8 cellular contexts compared by ENCODE assay signal in the genomic region with DNA sequence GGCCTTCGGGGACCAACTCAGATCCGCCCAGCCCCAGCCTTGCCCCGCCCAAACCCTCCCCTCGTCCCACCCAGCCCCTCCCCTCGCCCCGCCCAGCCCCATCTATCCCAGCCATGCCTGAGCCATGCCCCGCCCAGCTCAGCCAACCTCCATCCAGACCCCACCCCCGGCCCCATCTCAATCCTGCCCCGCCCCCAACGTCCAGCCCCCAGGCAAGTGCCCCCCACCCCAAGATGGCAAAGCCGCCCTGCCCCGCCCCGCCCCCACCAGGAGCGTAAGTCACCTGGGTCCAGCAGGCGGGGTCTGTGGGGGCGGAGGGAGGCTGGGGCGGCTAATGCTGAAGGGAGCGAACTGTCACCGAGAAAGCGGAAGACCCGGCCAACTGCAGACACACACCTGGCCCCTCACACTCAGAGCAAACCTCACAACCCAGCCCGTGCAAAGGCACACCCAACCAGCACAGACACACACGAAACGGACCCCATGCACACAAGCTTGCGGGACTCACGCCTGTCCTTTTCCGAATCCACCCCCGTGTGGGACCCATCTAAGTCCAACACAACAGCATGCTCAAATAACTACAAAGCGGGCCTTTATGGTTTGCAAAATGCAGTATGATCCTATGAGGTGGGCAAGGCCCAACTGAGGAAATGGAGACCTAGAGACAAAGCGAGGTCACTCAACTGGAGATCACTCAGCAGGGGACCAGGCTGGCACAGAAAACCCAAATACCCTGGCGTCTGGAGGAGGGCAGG. TPM values are rescaled to one million over a fixed set of nuclear protein-coding genes. Genes with fewer than 3 reads are reported as not detected.
A peak's percentile ranks its signal among the peaks of the same experiment; 100 is the strongest.
DNase-seq lines count a peak whose midpoint lies in the region; ATAC-seq and TF ChIP-seq lines count a peak whose summit lies in the region.

No MANE protein-coding gene starts in this region.

- intact Hi-C loops in cardiac septum (cut with DNase I), result no loop called here

- H3K9me3 ChIP-seq in DND-41 (ENCODE audit: insufficient read depth, low read length, severe bottlenecking), result no peaks in the 10 kb centered on the region

- peaks cover 35% of the 10 kb centered on the region for H3K4me1 ChIP-seq in DND-41 (ENCODE audit: insufficient read depth, low read length)

- H2AFZ ChIP-seq in DND-41 (ENCODE audit: low read depth, low read length), result peak overlapping the region; percentile 85

- peaks cover 3% of the 10 kb centered on the region; the same call in 1 of the 2 replicates for H4K20me1 ChIP-seq in DND-41 (ENCODE audit: insufficient read depth, low read length)

- H3K4me3 ChIP-seq in DND-41 (ENCODE audit: low read depth in 1 of 2, low read length in 2 of 2), result peak overlapping the region in 1 of 2 experiments; percentile 64; a peak in 1 of 4 replicates
- peak overlapping the region; percentile 50 for H3K4me3 ChIP-seq in skeletal muscle cell (ENCODE audit: low read depth, low read length)

- H3K9ac ChIP-seq in DND-41 (ENCODE audit: low read depth, low read length), result peak overlapping the region; percentile 66; the same call in 1 of the 2 replicates

- ATAC-seq in DND-41 (ENCODE audit: insufficient read depth, low read depth) (no peak), HG02571 (IDR thresholded peaks at IDR 0.05; ENCODE audit: unreplicated experiment) (peak; percentile 20)

- no peaks in the 10 kb centered on the region for H3K36me3 ChIP-seq in DND-41 (ENCODE audit: insufficient read depth, low read length)

- no peaks in the 10 kb centered on the region for H3K79me2 ChIP-seq in DND-41 (ENCODE audit: insufficient read depth, low read length)

- peak overlapping the region; percentile 92; the same call in 1 of the 2 replicates for H3K4me2 ChIP-seq in DND-41 (ENCODE audit: insufficient read depth, low read length)

- no peaks in the 10 kb centered on the region for H3K27me3 ChIP-seq in DND-41 (ENCODE audit: insufficient read depth, low read length, poor library complexity)

- TF ChIP-seq CTCF in DND-41 (IDR thresholded peaks at IDR 0.05; ENCODE audit: borderline replicate concordance, extremely low read depth, low read length, poor library complexity, severe bottlenecking), result no peak

- H3K27ac ChIP-seq in DND-41 (ENCODE audit: low read length), result peak overlapping the region; percentile 80

- DNase-seq in DND-41 (no peak), NCI-H774 (lab: John Stamatoyannopoulos, UW) (peak; percentile 2), cardiac septum (ENCODE audit: low spot score) (peak; percentile 82), skeletal muscle cell (ENCODE audit: low read depth) (no peak), hippocampal formation (lab: John Stamatoyannopoulos, UW) (no peak), EL (no peak)
- DNase-seq in activated naive CD4-positive, alpha-beta T cell treated with Interleukin-2 at 50 U/mL for 16 hours, result peak; percentile 63

RNA-seq across cellular contexts. Expression of a gene that starts 11.5 kb away (rescaled TPM):
- total RNA-seq in cardiac septum, result 77.6 TPM

RNA-seq across cellular contexts. Expression of a gene that starts 13.9 kb away (rescaled TPM):
- 14.9 TPM for total RNA-seq in cardiac septum

RNA-seq across cellular contexts. Expression of a gene that starts 46.5 kb away (rescaled TPM):
- 8.9 TPM for total RNA-seq in cardiac septum

RNA-seq across cellular contexts. Expression of a gene that starts 53.8 kb away (rescaled TPM):
- not detected for total RNA-seq in cardiac septum

Comparison
In these comparisons a context has a peak if more than half of its experiments do, and no peak if none do; other contexts are left out.
1. DNase-seq: peak in NCI-H774 (single experiment), activated naive CD4-positive, alpha-beta T cell treated with Interleukin-2 at 50 U/mL for 16 hours (single experiment) and cardiac septum (single experiment); none in DND-41 (single experiment), skeletal muscle cell (single experiment), hippocampal formation (0 of 2) and EL (single experiment).